ENCODE assay signal across 14 cellular contexts in genomic region chr10:92493362-92493761, GRCh38.
"Had no signal": no experiment of that assay in that cellular context is flagged by ENCODE, and none has a peak within 500 bp of the region (broad histone marks: within the 10 kb centered on the region; RNA-seq: fewer than 3 reads in every experiment).

No MANE protein-coding gene starts in this region.

- H3K4me3 Mint-ChIP-seq: activated naive CD4-positive, alpha-beta T cell treated with anti-CD3 and anti-CD28 coated beads, Interleukin-2, amount 10 ng/mL, durations not matched to agents 7 days and 5 days; mesothelial cell of epicardium; stimulated activated naive CD8-positive, alpha-beta T cell treated with anti-CD3 and anti-CD28 coated beads, Interleukin-15, amount 100 ng/mL, for 72 hours had no signal

- H3K27me3 Mint-ChIP-seq: activated naive CD4-positive, alpha-beta T cell treated with anti-CD3 and anti-CD28 coated beads, Interleukin-2, amount 10 ng/mL, durations not matched to agents 7 days and 5 days; stimulated activated naive CD8-positive, alpha-beta T cell treated with anti-CD3 and anti-CD28 coated beads, Interleukin-15, amount 100 ng/mL, for 72 hours had no signal

- H3K4me3 ChIP-seq: colonic mucosa, right lobe of liver, spleen, upper lobe of left lung had no signal

- H3K4me1 Mint-ChIP-seq: activated naive CD4-positive, alpha-beta T cell treated with anti-CD3 and anti-CD28 coated beads, Interleukin-2, amount 10 ng/mL, durations not matched to agents 7 days and 5 days; stimulated activated naive CD8-positive, alpha-beta T cell treated with anti-CD3 and anti-CD28 coated beads, Interleukin-15, amount 100 ng/mL, for 72 hours had no signal

- ATAC-seq: activated CD4-positive, CD25-positive, alpha-beta regulatory T cell treated with anti-CD3 and anti-CD28 coated beads, Interleukin-2, amount 50 U/mL, for 24 hours; right lobe of liver; stimulated activated naive CD8-positive, alpha-beta T cell treated with anti-CD3 and anti-CD28 coated beads, Interleukin-15, amount 100 ng/mL, for 72 hours had no signal

- H3K9me3 Mint-ChIP-seq: activated naive CD4-positive, alpha-beta T cell treated with anti-CD3 and anti-CD28 coated beads, Interleukin-2, amount 10 ng/mL, durations not matched to agents 7 days and 5 days; activated T-helper 2 cell treated with anti-CD3 and anti-CD28 coated beads, Interferon-gamma antibody, Interleukin-2, Interleukin-4, amounts not matched to agents 10 μg/mL and 5 μg/mL and 100 μg/mL, durations not matched to agents 14 hours and 24 hours and 36 hours; mesothelial cell of epicardium; stimulated activated naive CD8-positive, alpha-beta T cell treated with anti-CD3 and anti-CD28 coated beads, Interleukin-15, amount 100 ng/mL, for 72 hours had no signal

- H3K27ac Mint-ChIP-seq: activated naive CD4-positive, alpha-beta T cell treated with anti-CD3 and anti-CD28 coated beads, Interleukin-2, amount 10 ng/mL, durations not matched to agents 7 days and 5 days; activated T-helper 2 cell treated with anti-CD3 and anti-CD28 coated beads, Interferon-gamma antibody, Interleukin-2, Interleukin-4, amounts not matched to agents 10 μg/mL and 5 μg/mL and 100 μg/mL, durations not matched to agents 14 hours and 24 hours and 36 hours; mesothelial cell of epicardium had no signal

- DNase-seq: activated CD4-positive, alpha-beta T cell treated with anti-CD3 and anti-CD28 coated beads, Interleukin-2, amount 50 U/mL, for 4 hours; activated naive CD4-positive, alpha-beta T cell treated with anti-CD3 and anti-CD28 coated beads, Interleukin-2, amount 10 ng/mL, durations not matched to agents 7 days and 5 days; activated T-cell treated with anti-CD3 and anti-CD28 coated beads for 4 hours; caudate nucleus; colonic mucosa; head of caudate nucleus; right lobe of liver; spleen; stimulated activated naive CD8-positive, alpha-beta T cell treated with anti-CD3 and anti-CD28 coated beads, Interleukin-15, amount 100 ng/mL, for 72 hours; T-helper 2 cell; upper lobe of left lung had no signal
